ENCODE assay signal across 11 cellular contexts in genomic region chr17:17109896-17110295, GRCh38.
DNase-seq lines count a peak whose midpoint lies in the region; ATAC-seq and TF ChIP-seq lines count a peak whose summit lies in the region.
"Had no signal": no experiment of that assay in that cellular context is flagged by ENCODE, and none has a peak within 500 bp of the region (broad histone marks: within the 10 kb centered on the region; RNA-seq: fewer than 3 reads in every experiment).

No MANE protein-coding gene starts in this region.

- no peaks in the 10 kb centered on the region for H3K9me3 Mint-ChIP-seq in activated naive CD8-positive, alpha-beta T cell treated with anti-CD3 and anti-CD28 coated beads, Interleukin-2, amount 50 U/mL, for 24 hours

- H3K27me3 Mint-ChIP-seq in activated naive CD8-positive, alpha-beta T cell treated with anti-CD3 and anti-CD28 coated beads, Interleukin-2, amount 50 U/mL, for 24 hours = no peaks in the 10 kb centered on the region

- no peak overlapping the region for H3K4me3 ChIP-seq in left lung

- no peak for ATAC-seq in activated naive CD8-positive, alpha-beta T cell treated with anti-CD3 and anti-CD28 coated beads, Interleukin-2, amount 50 U/mL, for 24 hours
- peak; percentile 80 for ATAC-seq in left lung
- ATAC-seq in GM19324 (IDR thresholded peaks at IDR 0.05; ENCODE audit: low FRiP score, unreplicated experiment) = no peak
- no peak for ATAC-seq in GM18498 (IDR thresholded peaks at IDR 0.05; ENCODE audit: unreplicated experiment)

- peaks cover 46 to 67% of the 10 kb centered on the region in 2 donors for H3K4me1 ChIP-seq in left lung

- H3K36me3 ChIP-seq in left lung = no peaks in the 10 kb centered on the region

- H3K27ac Mint-ChIP-seq in activated naive CD8-positive, alpha-beta T cell treated with anti-CD3 and anti-CD28 coated beads, Interleukin-2, amount 50 U/mL, for 24 hours = peak overlapping the region; percentile 28

- no peak for TF ChIP-seq CTCF in left lung (IDR thresholded peaks at IDR 0.05)

- peak overlapping the region; percentile 46 to 60 for H3K27ac ChIP-seq in left lung

- H3K4me3 Mint-ChIP-seq in activated naive CD8-positive, alpha-beta T cell treated with anti-CD3 and anti-CD28 coated beads, Interleukin-2, amount 50 U/mL, for 24 hours = no peak overlapping the region

- intact Hi-C loops in left lung (cut with DNase I) = loop anchor here in 1 of 2 donors (10.0 kb wide), 1 partner anchor 55 kb away; no protein-coding TSS in a partner anchor

- H3K36me3 Mint-ChIP-seq in activated naive CD8-positive, alpha-beta T cell treated with anti-CD3 and anti-CD28 coated beads, Interleukin-2, amount 50 U/mL, for 24 hours (ENCODE audit: low read depth) = no peaks in the 10 kb centered on the region

- no peaks in the 10 kb centered on the region for H3K27me3 ChIP-seq in left lung

- no peaks in the 10 kb centered on the region for H3K9me3 ChIP-seq in left lung

- DNase-seq in stimulated activated CD8-positive, alpha-beta memory T cell treated with anti-CD3 and anti-CD28 coated beads, Interleukin-7, amount 100 ng/mL, for 4 hours (ENCODE audit: low read depth in 2 of 2) = peak; percentile 14
- no peak for DNase-seq in stimulated activated CD8-positive, alpha-beta memory T cell treated with anti-CD3 and anti-CD28 coated beads, Interleukin-4, amount 100 ng/mL, for 48 hours
- DNase-seq in activated naive CD8-positive, alpha-beta T cell treated with anti-CD3 and anti-CD28 coated beads, Interleukin-2, amount 50 U/mL, for 24 hours = no peak
- DNase-seq in left lung (peak; percentile 83 to 84), NCI-H2196 treated with DMSO at 0.1 percent for 48 hours (lab: John Stamatoyannopoulos, UW; ENCODE audit: unreplicated experiment) (no peak), SHP77 treated with DMSO at 0.1 percent for 48 hours (lab: John Stamatoyannopoulos, UW) (no peak)
- DNase-seq: activated CD4-positive, CD25-positive, alpha-beta regulatory T cell treated with anti-CD3 and anti-CD28 coated beads, Interleukin-2, amount 50 U/mL, for 72 hours; IMR-90; NK-92 treated with Interleukin-12 subunit alpha and Interleukin-12 subunit beta, amount 100 ng/mL, for 24 hours had no signal

- peaks cover 67% of the 10 kb centered on the region for H3K4me1 Mint-ChIP-seq in activated naive CD8-positive, alpha-beta T cell treated with anti-CD3 and anti-CD28 coated beads, Interleukin-2, amount 50 U/mL, for 24 hours

Comparison
In these comparisons a context has a peak if more than half of its experiments do, and no peak if none do; other contexts are left out.
1. DNase-seq: peak in stimulated activated CD8-positive, alpha-beta memory T cell treated with anti-CD3 and anti-CD28 coated beads, Interleukin-7, amount 100 ng/mL, for 4 hours (2 of 2) and left lung (2 of 2); none in stimulated activated CD8-positive, alpha-beta memory T cell treated with anti-CD3 and anti-CD28 coated beads, Interleukin-4, amount 100 ng/mL, for 48 hours (single experiment), activated naive CD8-positive, alpha-beta T cell treated with anti-CD3 and anti-CD28 coated beads, Interleukin-2, amount 50 U/mL, for 24 hours (single experiment), NCI-H2196 treated with DMSO at 0.1 percent for 48 hours (single experiment) and SHP77 treated with DMSO at 0.1 percent for 48 hours (single experiment).